Comparison of ENCODE assay signal across 11 cellular contexts in the genomic region with DNA sequence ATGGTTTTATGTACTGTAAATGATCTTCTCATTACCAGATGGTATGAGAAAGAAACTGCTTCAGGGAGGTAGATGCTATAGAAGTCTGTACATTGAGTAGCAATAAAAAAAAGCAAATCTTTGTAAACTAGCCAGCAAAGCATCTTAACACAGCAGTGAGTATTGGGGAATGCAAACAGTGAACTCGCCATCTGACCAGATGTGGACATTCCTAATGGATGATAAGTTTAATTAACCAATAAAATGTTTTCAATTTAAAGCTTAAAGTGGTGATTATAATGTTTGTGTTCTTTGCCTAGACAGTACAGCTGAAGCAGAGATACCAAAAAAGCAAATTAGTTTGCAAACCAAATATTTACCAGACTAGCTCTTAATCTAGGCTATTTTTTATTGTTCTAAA.
"Had no signal": no experiment of that assay in that cellular context is flagged by ENCODE, and none has a peak within 500 bp of the region (broad histone marks: within the 10 kb centered on the region; RNA-seq: fewer than 3 reads in every experiment).

No MANE protein-coding gene starts in this region.

- ATAC-seq: activated CD4-positive, alpha-beta T cell treated with anti-CD3 and anti-CD28 coated beads for 36 hours; activated naive CD8-positive, alpha-beta T cell treated with anti-CD3 and anti-CD28 coated beads, Interleukin-2, amount 50 U/mL, for 24 hours; lower lobe of right lung; stimulated activated effector memory CD8-positive, alpha-beta T cell treated with anti-CD3 and anti-CD28 coated beads, Interleukin-12 subunit alpha, Interleukin-12 subunit beta, amount 100 ng/mL, for 72 hours had no signal

- DNase-seq: activated CD4-positive, alpha-beta T cell treated with anti-CD3 and anti-CD28 coated beads for 36 hours; activated naive CD4-positive, alpha-beta T cell treated with Interleukin-2 at 50 U/mL for 16 hours; activated naive CD8-positive, alpha-beta T cell treated with anti-CD3 and anti-CD28 coated beads, Interleukin-2, amount 50 U/mL, for 24 hours; colonic mucosa; effector CD4-positive, alpha-beta T cell; immature natural killer cell; lower lobe of right lung; naive B cell; tibial artery; uterus had no signal
